Comparison of ENCODE assay signal across 15 cellular contexts in the genomic region with DNA sequence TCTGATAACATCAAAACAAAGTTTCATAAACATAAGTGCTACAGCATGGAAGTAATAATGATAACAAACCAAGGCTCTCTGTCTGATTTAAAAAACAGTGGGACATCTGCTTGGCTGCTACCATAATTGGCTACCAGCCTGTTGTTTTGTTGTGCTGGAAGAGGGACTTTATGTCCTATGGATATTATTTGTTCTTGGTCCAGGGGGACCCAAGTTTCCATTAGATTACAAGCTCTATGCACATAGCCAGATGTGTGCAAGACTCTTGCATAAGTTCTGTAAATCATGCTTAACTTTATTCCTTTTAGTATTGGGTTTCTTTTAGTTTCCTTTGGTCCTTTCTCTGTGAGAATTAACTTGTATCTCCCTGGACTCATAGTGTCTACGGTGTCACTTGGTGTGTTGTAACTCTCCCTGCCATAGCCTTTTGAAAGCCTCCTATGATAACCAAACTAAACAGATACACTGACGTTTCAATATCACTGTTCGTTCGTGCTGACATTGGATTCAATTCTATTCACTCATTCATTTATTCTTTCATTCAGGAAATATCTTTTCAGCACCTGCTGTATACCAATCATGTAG.
"Had no signal": no experiment of that assay in that cellular context is flagged by ENCODE, and none has a peak within 500 bp of the region (broad histone marks: within the 10 kb centered on the region; RNA-seq: fewer than 3 reads in every experiment).

No MANE protein-coding gene starts in this region.

- H3K9me3 Mint-ChIP-seq: activated naive CD4-positive, alpha-beta T cell treated with anti-CD3 and anti-CD28 coated beads, Interleukin-2, amount 10 ng/mL, durations not matched to agents 7 days and 5 days; naive thymus-derived CD8-positive, alpha-beta T cell; stimulated activated naive CD8-positive, alpha-beta T cell treated with anti-CD3 and anti-CD28 coated beads, Interleukin-15, amount 100 ng/mL, for 72 hours had no signal

- H3K36me3 Mint-ChIP-seq: activated naive CD4-positive, alpha-beta T cell treated with anti-CD3 and anti-CD28 coated beads, Interleukin-2, amount 10 ng/mL, durations not matched to agents 7 days and 5 days; naive thymus-derived CD8-positive, alpha-beta T cell had no signal

- H3K27me3 Mint-ChIP-seq: activated naive CD4-positive, alpha-beta T cell treated with anti-CD3 and anti-CD28 coated beads, Interleukin-2, amount 10 ng/mL, durations not matched to agents 7 days and 5 days; naive thymus-derived CD8-positive, alpha-beta T cell; stimulated activated naive CD8-positive, alpha-beta T cell treated with anti-CD3 and anti-CD28 coated beads, Interleukin-15, amount 100 ng/mL, for 72 hours had no signal

- ATAC-seq: gastroesophageal sphincter; naive thymus-derived CD8-positive, alpha-beta T cell; stimulated activated naive CD8-positive, alpha-beta T cell treated with anti-CD3 and anti-CD28 coated beads, Interleukin-15, amount 100 ng/mL, for 72 hours had no signal

- H3K4me3 ChIP-seq: cardiac muscle cell, esophagus squamous epithelium, gastroesophageal sphincter, spleen, thoracic aorta had no signal

- DNase-seq: activated CD4-positive, alpha-beta T cell treated with anti-CD3 and anti-CD28 coated beads, Interleukin-2, amount 50 U/mL, for 4 hours; activated CD4-positive, CD25-positive, alpha-beta regulatory T cell treated with anti-CD3 and anti-CD28 coated beads, Interleukin-2, amount 50 U/mL, for 72 hours; activated naive CD4-positive, alpha-beta T cell treated with anti-CD3 and anti-CD28 coated beads, Interleukin-2, amount 10 ng/mL, durations not matched to agents 7 days and 5 days; activated T-cell treated with anti-CD3 and anti-CD28 coated beads, Interleukin-2, amount 50 U/mL, for 1 hour; esophagus squamous epithelium; naive thymus-derived CD8-positive, alpha-beta T cell; posterior cingulate gyrus; spleen; stimulated activated naive CD8-positive, alpha-beta T cell treated with anti-CD3 and anti-CD28 coated beads, Interleukin-15, amount 100 ng/mL, for 72 hours; T-helper 1 cell; T1000 had no signal

- H3K4me1 ChIP-seq: esophagus squamous epithelium, gastroesophageal sphincter, spleen had no signal

- H3K27ac Mint-ChIP-seq: activated naive CD4-positive, alpha-beta T cell treated with anti-CD3 and anti-CD28 coated beads, Interleukin-2, amount 10 ng/mL, durations not matched to agents 7 days and 5 days; naive thymus-derived CD8-positive, alpha-beta T cell; stimulated activated naive CD8-positive, alpha-beta T cell treated with anti-CD3 and anti-CD28 coated beads, Interleukin-15, amount 100 ng/mL, for 72 hours had no signal

- H3K36me3 ChIP-seq: cardiac muscle cell, esophagus squamous epithelium, gastroesophageal sphincter, spleen, thoracic aorta had no signal

- FAIRE-seq: colon had no signal

- H3K27me3 ChIP-seq: cardiac muscle cell, esophagus squamous epithelium, gastroesophageal sphincter, spleen had no signal

- H3K9me3 ChIP-seq: esophagus squamous epithelium, gastroesophageal sphincter, spleen, thoracic aorta had no signal

- H3K27ac ChIP-seq: cardiac muscle cell, esophagus squamous epithelium, gastroesophageal sphincter, spleen, thoracic aorta had no signal

- H3K4me1 Mint-ChIP-seq: activated naive CD4-positive, alpha-beta T cell treated with anti-CD3 and anti-CD28 coated beads, Interleukin-2, amount 10 ng/mL, durations not matched to agents 7 days and 5 days; naive thymus-derived CD8-positive, alpha-beta T cell; stimulated activated naive CD8-positive, alpha-beta T cell treated with anti-CD3 and anti-CD28 coated beads, Interleukin-15, amount 100 ng/mL, for 72 hours had no signal

- H3K4me3 Mint-ChIP-seq: activated naive CD4-positive, alpha-beta T cell treated with anti-CD3 and anti-CD28 coated beads, Interleukin-2, amount 10 ng/mL, durations not matched to agents 7 days and 5 days; naive thymus-derived CD8-positive, alpha-beta T cell; stimulated activated naive CD8-positive, alpha-beta T cell treated with anti-CD3 and anti-CD28 coated beads, Interleukin-15, amount 100 ng/mL, for 72 hours had no signal
